ENCODE assay signal across 25 cellular contexts in the genomic region with DNA sequence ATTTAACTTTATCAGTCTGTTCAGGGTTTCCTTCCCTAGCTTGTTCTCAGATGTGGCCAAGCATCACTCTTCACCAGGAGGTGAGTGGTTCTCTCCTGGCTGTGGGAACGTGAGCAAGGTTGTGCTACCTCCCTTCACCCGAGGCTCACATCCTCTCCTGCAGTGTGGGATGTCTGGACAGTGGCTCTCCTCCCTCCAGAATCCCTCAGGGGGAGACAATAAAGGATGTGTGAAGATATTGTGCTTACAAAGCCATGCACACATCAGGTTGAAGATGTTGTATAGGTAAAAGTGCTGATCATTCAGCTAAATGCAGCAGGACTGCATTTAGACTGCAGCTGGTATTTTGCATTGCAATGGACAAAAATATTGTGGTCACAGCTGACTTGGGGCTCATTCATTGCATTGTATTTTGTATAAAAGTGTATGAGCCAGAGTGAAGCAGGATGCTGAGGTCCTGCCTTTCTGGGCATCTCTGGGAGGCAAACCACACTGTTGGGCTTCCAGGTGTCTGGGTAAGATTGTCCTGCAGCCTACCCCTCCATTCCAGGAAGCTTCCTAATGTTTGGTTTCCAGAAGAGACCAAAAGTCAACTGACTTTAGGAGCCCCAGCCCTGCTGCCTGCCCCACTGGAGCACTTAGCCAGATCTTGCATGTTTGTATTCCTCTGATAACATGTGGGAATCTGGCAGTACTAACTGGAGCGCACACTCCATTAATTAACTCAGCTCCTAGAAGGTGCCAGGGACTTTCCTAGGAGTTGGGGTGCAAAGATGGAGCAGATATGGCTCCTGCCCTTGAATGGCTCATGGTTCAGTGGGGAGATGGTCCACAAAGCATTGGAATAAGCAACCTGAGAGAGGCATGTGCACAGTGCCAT.
DNase-seq lines count a peak whose midpoint lies in the region; ATAC-seq, FAIRE-seq and TF ChIP-seq lines count a peak whose summit lies in the region.
"Had no signal": no experiment of that assay in that cellular context is flagged by ENCODE, and none has a peak within 500 bp of the region (broad histone marks: within the 10 kb centered on the region; RNA-seq: fewer than 3 reads in every experiment).

No MANE protein-coding gene starts in this region.

- H3K36me3 ChIP-seq in BLaER1 treated with 17β-estradiol and CSF1 and Interleukin-3, amounts not matched to agents 10 nM and 100 nM = no peaks in the 10 kb centered on the region
- no peaks in the 10 kb centered on the region for H3K36me3 ChIP-seq in endodermal cell (ENCODE audit: control insufficient read depth, insufficient read depth, low read length)
- H3K36me3 ChIP-seq: brain microvascular endothelial cell, suprapubic skin, vagina had no signal

- H3K27ac Mint-ChIP-seq in endodermal cell (no peak overlapping the region), endothelial cell (ENCODE audit: unreplicated experiment) (no peak overlapping the region)
- H3K27ac Mint-ChIP-seq: GM23338; mesothelial cell of epicardium; natural killer cell; stimulated activated memory B cell treated with anti-CD40 and anti-IgM and Interleukin-4, amounts not matched to agents 10 μg/mL and 1 μg/mL and 100 μg/mL, for 72 hours had no signal

- peaks cover 0 to 6% (median 0%) of the 10 kb centered on the region in 11 experiments; a peak in 2 of 22 replicates for H4K20me1 ChIP-seq in BLaER1 treated with 17β-estradiol and CSF1 and Interleukin-3, amounts not matched to agents 10 nM and 100 nM

- WGBS in endodermal cell (ENCODE audit: insufficient coverage in 1 of 2, insufficient read length in 1 of 2), 2 experiments = 98 to 100% methylated on average over 1 to 3 of the region's 3 CpGs

- FAIRE-seq in HTR-8/SVneo (lab: Jason Lieb, UNC) = peak; percentile 59
- FAIRE-seq: endometrium had no signal

- H3K4me3 Mint-ChIP-seq in endodermal cell (no peak overlapping the region), endothelial cell (ENCODE audit: unreplicated experiment) (no peak overlapping the region)
- H3K4me3 Mint-ChIP-seq: GM23338; mesothelial cell of epicardium; natural killer cell; stimulated activated memory B cell treated with anti-CD40 and anti-IgM and Interleukin-4, amounts not matched to agents 10 μg/mL and 1 μg/mL and 100 μg/mL, for 72 hours had no signal

- peaks cover 28 to 69% (median 59%) of the 10 kb centered on the region in 10 experiments for H3K4me1 ChIP-seq in BLaER1 treated with 17β-estradiol and CSF1 and Interleukin-3, amounts not matched to agents 10 nM and 100 nM
- H3K4me1 ChIP-seq in endodermal cell (ENCODE audit: control insufficient read depth, insufficient read depth, low read length) = no peaks in the 10 kb centered on the region

- peaks cover 4% of the 10 kb centered on the region for H3K9me3 Mint-ChIP-seq in endodermal cell
- H3K9me3 Mint-ChIP-seq in endothelial cell (ENCODE audit: unreplicated experiment) = no peaks in the 10 kb centered on the region
- H3K9me3 Mint-ChIP-seq: natural killer cell had no signal

- no peak overlapping the region for H3K27ac ChIP-seq in BLaER1 treated with 17β-estradiol and CSF1 and Interleukin-3, amounts not matched to agents 10 nM and 100 nM
- H3K27ac ChIP-seq in endodermal cell (ENCODE audit: low read depth, low read length) = no peak overlapping the region
- H3K27ac ChIP-seq: brain microvascular endothelial cell, suprapubic skin, vagina had no signal

- no peak for ATAC-seq in GM18868 (IDR thresholded peaks at IDR 0.05; ENCODE audit: unreplicated experiment)
- ATAC-seq: GM23338; left colon; natural killer cell; stimulated activated memory B cell treated with anti-CD40 and anti-IgM and Interleukin-4, amounts not matched to agents 10 μg/mL and 1 μg/mL and 100 μg/mL, for 72 hours had no signal

- DNase-seq in HTR-8/SVneo (ENCODE audit: insufficient read length, low spot score) (no peak), endodermal cell (peak; percentile 16), posterior vena cava (ENCODE audit: low spot score) (peak; percentile 28), endothelial cell (ENCODE audit: low spot score) (no peak), HCEC 1CT (no peak)
- DNase-seq: activated CD4-positive, alpha-beta T cell treated with anti-CD3 and anti-CD28 coated beads for 48 hours; activated gamma-delta T cell; brain microvascular endothelial cell; cortex of kidney; DMS79; left colon; natural killer cell; NCI-H1092; NCI-H2081; NCI-H345; posterior cingulate gyrus; stimulated activated CD4-positive, alpha-beta T cell treated with anti-CD3 and anti-CD28 coated beads, Interleukin-1b, Interleukin-23, amount 100 ng/mL, for 48 hours had no signal

- H3K36me3 Mint-ChIP-seq in endodermal cell (ENCODE audit: low read depth) = no peaks in the 10 kb centered on the region
- peaks cover 4% of the 10 kb centered on the region for H3K36me3 Mint-ChIP-seq in endothelial cell (ENCODE audit: low read depth, unreplicated experiment)
- H3K36me3 Mint-ChIP-seq: mesothelial cell of epicardium; natural killer cell; stimulated activated memory B cell treated with anti-CD40 and anti-IgM and Interleukin-4, amounts not matched to agents 10 μg/mL and 1 μg/mL and 100 μg/mL, for 72 hours had no signal

- no peak overlapping the region for H3K4me3 ChIP-seq in BLaER1 treated with 17β-estradiol and CSF1 and Interleukin-3, amounts not matched to agents 10 nM and 100 nM
- H3K4me3 ChIP-seq in endodermal cell (ENCODE audit: low read length) = no peak overlapping the region
- H3K4me3 ChIP-seq: GM23338, suprapubic skin, vagina had no signal

- TF ChIP-seq CTCF in endodermal cell (conservative IDR thresholded peaks at IDR 0.05) = no peak
- TF ChIP-seq CTCF in endothelial cell (IDR thresholded peaks at IDR 0.05; ENCODE audit: unreplicated experiment) = no peak

- H3K4me1 Mint-ChIP-seq in endodermal cell (peaks cover 6% of the 10 kb centered on the region), endothelial cell (ENCODE audit: unreplicated experiment) (no peaks in the 10 kb centered on the region)

- intact Hi-C loops in posterior vena cava (cut with DNase I) = no loop called here

- no peaks in the 10 kb centered on the region for H3K27me3 Mint-ChIP-seq in endodermal cell (ENCODE audit: insufficient read depth)
- H3K27me3 Mint-ChIP-seq in endothelial cell (ENCODE audit: unreplicated experiment) = peaks cover 4% of the 10 kb centered on the region
- H3K27me3 Mint-ChIP-seq: stimulated activated memory B cell treated with anti-CD40 and anti-IgM and Interleukin-4, amounts not matched to agents 10 μg/mL and 1 μg/mL and 100 μg/mL, for 72 hours had no signal

- H3K9me3 ChIP-seq in BLaER1 treated with 17β-estradiol and CSF1 and Interleukin-3, amounts not matched to agents 10 nM and 100 nM (replicated peaks in 1 of 11) = no peaks in the 10 kb centered on the region
- H3K9me3 ChIP-seq in endodermal cell (ENCODE audit: control insufficient read depth, low read length) = no peaks in the 10 kb centered on the region
- H3K9me3 ChIP-seq: suprapubic skin, vagina had no signal

- H3K9ac ChIP-seq in BLaER1 treated with 17β-estradiol and CSF1 and Interleukin-3, amounts not matched to agents 10 nM and 100 nM = no peak overlapping the region
- no peak overlapping the region for H3K9ac ChIP-seq in endodermal cell (ENCODE audit: extremely low read depth, low read length, poor library complexity, severe bottlenecking)

- no peaks in the 10 kb centered on the region for H3K27me3 ChIP-seq in BLaER1 treated with 17β-estradiol and CSF1 and Interleukin-3, amounts not matched to agents 10 nM and 100 nM
- no peaks in the 10 kb centered on the region for H3K27me3 ChIP-seq in endodermal cell (ENCODE audit: control insufficient read depth, insufficient read depth, low read length, poor library complexity, severe bottlenecking)
- H3K27me3 ChIP-seq: brain microvascular endothelial cell, suprapubic skin, vagina had no signal

- peak overlapping the region in 9 of 11 experiments; percentile 11 to 88 (median 68); a peak in 15 of 22 replicates for H3K4me2 ChIP-seq in BLaER1 treated with 17β-estradiol and CSF1 and Interleukin-3, amounts not matched to agents 10 nM and 100 nM
- H3K4me2 ChIP-seq: GM23338 had no signal

Comparison
In these comparisons a context has a peak if more than half of its experiments do, and no peak if none do; other contexts are left out.
1. DNase-seq: peak in endodermal cell (single experiment) and posterior vena cava (single experiment); none in HTR-8/SVneo (single experiment), endothelial cell (single experiment) and HCEC 1CT (single experiment).